ENCODE assay signal across 8 cellular contexts in the genomic region with DNA sequence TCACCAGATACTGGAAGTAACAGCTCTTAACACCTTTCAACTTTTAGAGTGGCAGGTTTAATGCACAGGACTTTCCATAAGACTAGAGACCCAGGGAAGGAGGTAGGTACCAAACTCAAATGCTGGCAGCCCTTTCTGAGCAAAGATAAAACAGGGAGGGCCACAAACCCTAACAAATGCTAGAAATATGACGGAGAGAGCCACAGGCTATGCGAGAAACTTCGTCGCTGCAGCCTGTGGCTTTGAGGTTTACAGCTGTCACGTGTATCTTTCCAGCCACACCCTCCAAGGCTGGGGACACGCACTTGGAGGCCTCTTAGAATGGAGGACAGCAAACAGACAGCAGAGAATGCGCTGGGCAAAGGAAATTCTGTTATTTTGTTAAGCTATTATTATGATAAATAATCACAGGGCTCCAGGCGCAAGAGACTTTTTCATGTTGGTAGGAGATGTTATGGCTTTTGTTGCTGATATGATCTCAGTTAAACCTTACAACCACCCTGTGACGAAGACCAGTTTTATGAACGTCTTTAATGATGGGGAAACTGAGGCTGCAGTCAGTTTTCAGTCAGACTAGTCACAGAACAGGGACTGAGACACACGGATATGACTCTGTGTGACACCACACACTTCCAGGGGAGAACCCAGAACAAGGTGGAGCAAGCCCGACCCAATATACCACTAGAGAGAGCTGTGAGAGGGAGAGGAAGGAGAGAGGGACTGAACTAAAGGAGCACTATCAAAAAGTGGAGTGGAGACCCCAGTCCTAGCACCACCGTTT. TPM values are rescaled to one million over a fixed set of nuclear protein-coding genes. Genes with fewer than 3 reads are reported as not detected.
DNase-seq lines count a peak whose midpoint lies in the region; ATAC-seq and TF ChIP-seq lines count a peak whose summit lies in the region.

No MANE protein-coding gene starts in this region.

- H3K27me3 ChIP-seq in SK-N-SH (ENCODE audit: insufficient read depth) (no peaks in the 10 kb centered on the region), mammary epithelial cell (ENCODE audit: insufficient read depth, low read length) (no peaks in the 10 kb centered on the region), subcutaneous abdominal adipose tissue (ENCODE audit: control insufficient read depth in 5 of 5, insufficient read depth in 4 of 5, low read length in 5 of 5) (no peaks in the 10 kb centered on the region)

- H3K36me3 ChIP-seq in SK-N-SH (replicated peaks in 1 of 2; ENCODE audit: control insufficient read depth in 1 of 2, insufficient read depth in 2 of 2, low read length in 1 of 2) (peaks cover 0 to 14% of the 10 kb centered on the region in 2 experiments), mammary epithelial cell (ENCODE audit: insufficient read depth, low read length) (no peaks in the 10 kb centered on the region), subcutaneous abdominal adipose tissue (ENCODE audit: control insufficient read depth in 5 of 5, insufficient read depth in 5 of 5, low read length in 5 of 5) (no peaks in the 10 kb centered on the region)

- H3F3A ChIP-seq in SK-N-SH (replicated peaks; ENCODE audit: insufficient read depth) = peaks cover 19% of the 10 kb centered on the region

- no TSS peak for BruUV-seq in mammary epithelial cell (replicated peaks; lab: Mats Ljungman, UMichigan)

- no peak for TF ChIP-seq RAD21 in SK-N-SH (IDR thresholded peaks at IDR 0.05; ENCODE audit: low read length)

- no peak for DNase-seq in SK-N-SH
- peak; percentile 46 for DNase-seq in T-helper 9 cell
- no peak for DNase-seq in mammary epithelial cell
- peak; percentile 53 for DNase-seq in mucosa of gallbladder (ENCODE audit: low spot score)
- DNase-seq in HuH-7.5 (ENCODE audit: low spot score) = no peak

- intact Hi-C loops in mammary epithelial cell (cut with micrococcal nuclease) = no loop called here

- H3K9me2 ChIP-seq in SK-N-SH = no peaks in the 10 kb centered on the region

- CTCF ChIA-PET in SK-N-SH (lab: Yijun Ruan, JAX) = interaction anchor here (0.9 to 8.6 kb wide), 10 partner anchors 9 to 175 kb away, joined by 3 to 86 read pairs (median 5); a partner anchor contains a TSS
- CTCF ChIA-PET in mammary epithelial cell (lab: Charles Lee; ENCODE audit: low non-redundant PET) = no interaction called here

- in situ Hi-C loops in mammary epithelial cell (cut with MboI; ENCODE audit: low sequenced_read_pairs in 2 of 2) = loop anchor here in 1 of 2 donors (5.0 kb wide), 1 partner anchor 153 kb away; a partner anchor contains a TSS

- peaks cover 37 to 57% of the 10 kb centered on the region in 2 experiments for H3K4me1 ChIP-seq in SK-N-SH (ENCODE audit: control insufficient read depth in 1 of 2, insufficient read depth in 2 of 2, low read depth in 1 of 2, low read length in 1 of 2)
- peaks cover 22% of the 10 kb centered on the region for H3K4me1 ChIP-seq in mammary epithelial cell (ENCODE audit: insufficient read depth, low read length)
- H3K4me1 ChIP-seq in subcutaneous abdominal adipose tissue (ENCODE audit: control insufficient read depth in 5 of 5, insufficient read depth in 5 of 5, low read length in 5 of 5) = peaks cover 5 to 70% (median 66%) of the 10 kb centered on the region in 5 donors

- POLR2A ChIA-PET in SK-N-SH (lab: Yijun Ruan, JAX) = interaction anchor here (1.2 kb wide), 1 partner anchor 24 kb away, joined by 3 read pairs; no protein-coding TSS in a partner anchor

- H3K4me3 ChIP-seq in SK-N-SH (ENCODE audit: low read depth in 2 of 2, low read length in 1 of 2) (peak overlapping the region; percentile 88 to 94), mammary epithelial cell (replicated peaks in 1 of 3; ENCODE audit: insufficient read depth in 1 of 3, low read depth in 2 of 3, low read length in 3 of 3) (peak overlapping the region in 2 of 3 experiments; percentile 83 to 85), subcutaneous abdominal adipose tissue (ENCODE audit: low read depth in 1 of 5, low read length in 5 of 5) (peak overlapping the region; percentile 82 to 94 (median 90))

- 80% methylated on average over 13 of the region's 13 CpGs for WGBS in SK-N-SH (ENCODE audit: low lambda C conversion rate)
- 69% methylated on average over 12 of the region's 13 CpGs for WGBS in mammary epithelial cell (ENCODE audit: low coverage, missing lambda C conversion rate)

- H4K20me1 ChIP-seq in SK-N-SH (ENCODE audit: insufficient read depth) (peaks cover 38% of the 10 kb centered on the region), mammary epithelial cell (ENCODE audit: insufficient read depth, low read length) (no peaks in the 10 kb centered on the region)

- TF ChIP-seq CTCF in SK-N-SH (IDR thresholded peaks at IDR 0.05) (no peak), mammary epithelial cell (conservative IDR thresholded peaks at IDR 0.05 in 1 of 2, IDR thresholded peaks at IDR 0.05 in 1 of 2; ENCODE audit: extremely low read depth in 1 of 2, insufficient read depth in 1 of 2, low read depth in 1 of 2, low read length in 2 of 2) (no peak)

- H3K9me3 ChIP-seq in SK-N-SH = no peaks in the 10 kb centered on the region
- H3K9me3 ChIP-seq in mammary epithelial cell (replicated peaks; ENCODE audit: insufficient read depth, low read length) = no peaks in the 10 kb centered on the region
- no peaks in the 10 kb centered on the region for H3K9me3 ChIP-seq in subcutaneous abdominal adipose tissue (ENCODE audit: control insufficient read depth in 5 of 5, low read length in 5 of 5)

- no peak for ATAC-seq in SK-N-SH treated with all-trans-retinoic acid at 6 μM for 48 hours
- peak; percentile 48 for ATAC-seq in HG03159 (IDR thresholded peaks at IDR 0.05; ENCODE audit: unreplicated experiment)

- peak overlapping the region in 1 of 2 experiments; percentile 16; a peak in 2 of 4 replicates for H3K27ac ChIP-seq in SK-N-SH (ENCODE audit: low read depth in 2 of 2, low read length in 1 of 2)
- H3K27ac ChIP-seq in mammary epithelial cell (ENCODE audit: insufficient read depth, low read depth, low read length) = no peak overlapping the region
- H3K27ac ChIP-seq in subcutaneous abdominal adipose tissue (ENCODE audit: low read depth, low read length) = peak overlapping the region; percentile 65

- no peak for TF ChIP-seq EP300 in SK-N-SH (IDR thresholded peaks at IDR 0.05; ENCODE audit: borderline replicate concordance in 1 of 2, low read depth in 1 of 2, low read length in 1 of 2)

- H3K4me2 ChIP-seq in SK-N-SH (peak overlapping the region; percentile 96), mammary epithelial cell (ENCODE audit: insufficient read depth, low read depth, low read length) (peak overlapping the region; percentile 93)

- H3K9ac ChIP-seq in SK-N-SH (peak overlapping the region; percentile 76), mammary epithelial cell (ENCODE audit: insufficient read depth, low read length) (no peak overlapping the region), subcutaneous abdominal adipose tissue (ENCODE audit: low read length in 5 of 5) (peak overlapping the region in 4 of 5 donors; percentile 44 to 83 (median 66))

- dilution Hi-C loops in mammary epithelial cell (cut with HindIII; ENCODE audit: low sequenced_read_pairs) = no loop called here

- H3K79me2 ChIP-seq in SK-N-SH (ENCODE audit: insufficient read depth) (peaks cover 81% of the 10 kb centered on the region), mammary epithelial cell (ENCODE audit: insufficient read depth, low read length) (peaks cover 67% of the 10 kb centered on the region)

- H2AFZ ChIP-seq in SK-N-SH (ENCODE audit: low read depth) (no peak overlapping the region), mammary epithelial cell (ENCODE audit: low read depth, low read length) (no peak overlapping the region)

TF ChIP-seq in SK-N-SH, 30 proteins besides CTCF, POLR2A, EP300 and RAD21:
- TF ChIP-seq TCF12 (IDR thresholded peaks at IDR 0.05) = no peak
- TF ChIP-seq, protein P1, sequence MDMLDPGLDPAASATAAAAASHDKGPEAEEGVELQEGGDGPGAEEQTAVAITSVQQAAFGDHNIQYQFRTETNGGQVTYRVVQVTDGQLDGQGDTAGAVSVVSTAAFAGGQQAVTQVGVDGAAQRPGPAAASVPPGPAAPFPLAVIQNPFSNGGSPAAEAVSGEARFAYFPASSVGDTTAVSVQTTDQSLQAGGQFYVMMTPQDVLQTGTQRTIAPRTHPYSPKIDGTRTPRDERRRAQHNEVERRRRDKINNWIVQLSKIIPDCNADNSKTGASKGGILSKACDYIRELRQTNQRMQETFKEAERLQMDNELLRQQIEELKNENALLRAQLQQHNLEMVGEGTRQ (IDR thresholded peaks at IDR 0.05; ENCODE audit: borderline replicate concordance, low read depth, low read length) = no peak
- TF ChIP-seq RFX5 (IDR thresholded peaks at IDR 0.05; ENCODE audit: low read length) = no peak

TF ChIP-seq in SK-N-SH treated with all-trans-retinoic acid at 6 μM for 48 hours, 23 proteins besides CTCF, POLR2A, EP300 and RAD21:
- TF ChIP-seq, protein P2, sequence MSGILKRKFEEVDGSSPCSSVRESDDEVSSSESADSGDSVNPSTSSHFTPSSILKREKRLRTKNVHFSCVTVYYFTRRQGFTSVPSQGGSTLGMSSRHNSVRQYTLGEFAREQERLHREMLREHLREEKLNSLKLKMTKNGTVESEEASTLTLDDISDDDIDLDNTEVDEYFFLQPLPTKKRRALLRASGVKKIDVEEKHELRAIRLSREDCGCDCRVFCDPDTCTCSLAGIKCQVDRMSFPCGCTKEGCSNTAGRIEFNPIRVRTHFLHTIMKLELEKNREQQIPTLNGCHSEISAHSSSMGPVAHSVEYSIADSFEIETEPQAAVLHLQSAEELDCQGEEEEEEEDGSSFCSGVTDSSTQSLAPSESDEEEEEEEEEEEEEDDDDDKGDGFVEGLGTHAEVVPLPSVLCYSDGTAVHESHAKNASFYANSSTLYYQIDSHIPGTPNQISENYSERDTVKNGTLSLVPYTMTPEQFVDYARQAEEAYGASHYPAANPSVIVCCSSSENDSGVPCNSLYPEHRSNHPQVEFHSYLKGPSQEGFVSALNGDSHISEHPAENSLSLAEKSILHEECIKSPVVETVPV (CRISPR knock-in tag; IDR thresholded peaks at IDR 0.05) = no peak
- TF ChIP-seq PPARA (CRISPR knock-in tag; IDR thresholded peaks at IDR 0.05; ENCODE audit: borderline replicate concordance) = no peak
TF ChIP-seq in SK-N-SH treated with all-trans-retinoic acid at 6 μM for 48 hours: peak in this region for 0.

RNA-seq across cellular contexts. Expression of a gene that starts 2.0 kb away (rescaled TPM):
- polyA plus RNA-seq in SK-N-SH (2012; rRNA removed) (26.4 and 36.0 TPM in 2 replicates), mammary epithelial cell (13.8 TPM)
- 23.9 and 25.6 TPM in 2 replicates for polyA plus RNA-seq in SK-N-SH (2012; cell fraction: cytosol; rRNA removed)
- 39.6 and 52.6 TPM in 2 replicates for polyA plus RNA-seq in SK-N-SH (2012; cell fraction: nucleus; rRNA removed)
- total RNA-seq in mammary epithelial cell (10 to 100 TPM; 12.5 to 16.9 TPM), mucosa of gallbladder (16.0 TPM)
- polyA minus RNA-seq in mammary epithelial cell = 39.2 TPM

Comparison
In these comparisons a context has a peak if more than half of its experiments do, and no peak if none do; other contexts are left out.
1. DNase-seq: peak in T-helper 9 cell (single experiment) and mucosa of gallbladder (single experiment); none in SK-N-SH (single experiment), mammary epithelial cell (single experiment) and HuH-7.5 (single experiment).
2. Peak in every context shown above with its lines, with median percentiles within 50 percentile points of each other: H3K4me3 ChIP-seq.